13 cellular contexts compared by ENCODE assay signal in genomic region chr5:2093859-2094615, GRCh38.
A peak's percentile ranks its signal among the peaks of the same experiment; 100 is the strongest.
DNase-seq lines count a peak whose midpoint lies in the region.
"Had no signal": no experiment of that assay in that cellular context is flagged by ENCODE, and none has a peak within 500 bp of the region (broad histone marks: within the 10 kb centered on the region; RNA-seq: fewer than 3 reads in every experiment).

No MANE protein-coding gene starts in this region.

- peak overlapping the region; percentile 58 for H3K27ac ChIP-seq in caudate nucleus (ENCODE audit: low read depth, low read length)

- DNase-seq in LHCN-M2 (ENCODE audit: low read depth), result peak; percentile 60
- DNase-seq in caudate nucleus (lab: John Stamatoyannopoulos, UW), result no peak
- peak; percentile 34 for DNase-seq in iris pigment epithelial cell (ENCODE audit: low read depth)
- DNase-seq in smooth muscle cell of the brain vasculature (ENCODE audit: low read depth, low spot score), result peak; percentile 33
- DNase-seq in stimulated activated CD4-positive, alpha-beta T cell treated with anti-CD3 and anti-CD28 coated beads, Interleukin-4, amount 100 ng/mL, for 1 hour, result no peak
- DNase-seq in NCI-H526 treated with DMSO at 0.1 percent for 48 hours (lab: John Stamatoyannopoulos, UW), result no peak
- no peak for DNase-seq in glomerular visceral epithelial cell (ENCODE audit: extremely low spot score)
- no peak for DNase-seq in T-helper 9 cell
- DNase-seq: activated CD4-positive, alpha-beta T cell treated with anti-CD3 and anti-CD28 coated beads, Interleukin-2, amount 50 U/mL, for 4 hours; activated naive CD8-positive, alpha-beta T cell treated with anti-CD3 and anti-CD28 coated beads for 36 hours; Calu3; NCI-H510A treated with DMSO at 0.1 percent for 48 hours; trophoblast cell had no signal

Comparison
In these comparisons a context has a peak if more than half of its experiments do, and no peak if none do; other contexts are left out.
1. DNase-seq: peak in LHCN-M2 (single experiment), iris pigment epithelial cell (single experiment) and smooth muscle cell of the brain vasculature (single experiment); none in caudate nucleus (0 of 61), stimulated activated CD4-positive, alpha-beta T cell treated with anti-CD3 and anti-CD28 coated beads, Interleukin-4, amount 100 ng/mL, for 1 hour (single experiment), NCI-H526 treated with DMSO at 0.1 percent for 48 hours (single experiment), glomerular visceral epithelial cell (single experiment) and T-helper 9 cell (single experiment).